In the genomic region with DNA sequence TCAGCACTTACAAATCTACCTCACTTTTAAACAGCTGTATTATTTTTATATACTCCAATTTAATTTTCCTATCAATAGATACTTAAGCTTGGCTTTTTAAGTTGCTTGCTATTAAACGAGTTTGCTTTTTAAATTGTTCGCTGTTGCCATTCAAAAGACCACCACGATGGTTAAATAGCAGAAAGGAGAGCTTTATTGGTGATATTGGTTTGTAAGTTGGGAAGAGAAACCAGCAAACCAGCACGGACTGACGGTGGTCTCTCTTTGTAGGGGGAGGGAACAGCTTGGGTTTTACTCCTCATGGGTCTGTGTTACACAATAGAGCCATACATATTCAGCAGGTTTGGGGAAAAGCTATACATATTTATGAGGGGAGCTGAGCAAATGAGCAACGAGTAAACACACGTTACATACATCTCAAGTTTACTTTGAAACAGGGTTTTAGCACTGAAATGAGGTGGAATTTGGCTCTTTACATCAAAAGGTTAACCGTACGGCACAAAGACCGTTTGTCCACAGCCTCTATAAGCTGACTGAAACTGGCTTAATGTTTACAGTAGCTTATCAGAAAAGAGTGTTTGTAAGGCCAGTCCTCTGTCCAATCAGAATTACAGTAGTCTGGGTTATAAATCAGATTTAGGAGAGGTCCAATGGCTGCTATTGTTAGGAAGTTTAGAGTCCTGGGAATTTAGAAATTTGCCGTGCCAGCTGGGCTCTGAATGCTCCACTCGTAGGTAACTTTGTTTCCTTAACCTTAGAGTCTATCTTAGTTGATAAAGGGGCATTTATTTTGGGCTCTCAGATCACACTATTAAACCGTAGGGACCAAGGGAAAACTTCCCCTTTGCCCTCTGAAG, we compare ENCODE assay signal across 1 cellular context.
A peak's percentile ranks its signal among the peaks of the same experiment; 100 is the strongest.
TF ChIP-seq lines count a peak whose summit lies in the region.

No MANE protein-coding gene starts in this region.

TF ChIP-seq in HepG2, 621 proteins besides CTCF, POLR2A, EP300 and RAD21 (continued from another document and continues in another):
- TF ChIP-seq, protein P1, sequence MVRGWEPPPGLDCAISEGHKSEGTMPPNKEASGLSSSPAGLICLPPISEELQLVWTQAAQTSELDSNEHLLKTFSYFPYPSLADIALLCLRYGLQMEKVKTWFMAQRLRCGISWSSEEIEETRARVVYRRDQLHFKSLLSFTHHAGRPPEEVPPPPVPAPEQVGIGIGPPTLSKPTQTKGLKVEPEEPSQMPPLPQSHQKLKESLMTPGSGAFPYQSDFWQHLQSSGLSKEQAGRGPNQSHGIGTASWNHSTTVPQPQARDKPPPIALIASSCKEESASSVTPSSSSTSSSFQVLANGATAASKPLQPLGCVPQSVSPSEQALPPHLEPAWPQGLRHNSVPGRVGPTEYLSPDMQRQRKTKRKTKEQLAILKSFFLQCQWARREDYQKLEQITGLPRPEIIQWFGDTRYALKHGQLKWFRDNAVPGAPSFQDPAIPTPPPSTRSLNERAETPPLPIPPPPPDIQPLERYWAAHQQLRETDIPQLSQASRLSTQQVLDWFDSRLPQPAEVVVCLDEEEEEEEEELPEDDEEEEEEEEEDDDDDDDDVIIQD (CRISPR knock-in tag; IDR thresholded peaks at IDR 0.05; ENCODE audit: low read depth): peak; percentile 97
- TF ChIP-seq MAFF (IDR thresholded peaks at IDR 0.05; ENCODE audit: low read depth, low read length) (no peak; the same call in 1 of the 2 replicates), ZNF251 (CRISPR knock-in tag; IDR thresholded peaks at IDR 0.05) (no peak), ETV6 (CRISPR knock-in tag; conservative IDR thresholded peaks at IDR 0.05) (no peak), ZNF781 (CRISPR knock-in tag; IDR thresholded peaks at IDR 0.05; ENCODE audit: borderline replicate concordance, not compliant biosample characterization) (peak; percentile 82), ZNF34 (CRISPR knock-in tag; IDR thresholded peaks at IDR 0.05; ENCODE audit: borderline replicate concordance) (0 out of 2 replicates have a peak, but pooled peaks have one; percentile 37), RFX5 (IDR thresholded peaks at IDR 0.05; ENCODE audit: low read depth, low read length) (no peak), ZNF256 (CRISPR knock-in tag; conservative IDR thresholded peaks at IDR 0.05) (peak; percentile 81; the same call in 1 of the 2 replicates), ZNF224 (CRISPR knock-in tag; IDR thresholded peaks at IDR 0.05) (no peak; the same call in 1 of the 2 replicates), ZNF749 (CRISPR knock-in tag; IDR thresholded peaks at IDR 0.05; ENCODE audit: borderline replicate concordance) (peak; percentile 93), AGO1 (IDR thresholded peaks at IDR 0.05; ENCODE audit: low read depth, low read length, poor library complexity, severe bottlenecking) (no peak), SETDB1 (CRISPR knock-in tag; IDR thresholded peaks at IDR 0.05; ENCODE audit: borderline replicate concordance) (no peak), ZNF766 (CRISPR knock-in tag; IDR thresholded peaks at IDR 0.05; ENCODE audit: borderline replicate concordance) (no peak), ZNF567 (CRISPR knock-in tag; IDR thresholded peaks at IDR 0.05; ENCODE audit: borderline replicate concordance) (no peak), THYN1 (CRISPR knock-in tag; IDR thresholded peaks at IDR 0.05; ENCODE audit: borderline replicate concordance, low read depth) (0 out of 2 replicates have a peak, but pooled peaks have one; percentile 65), ZSCAN9 (CRISPR knock-in tag; IDR thresholded peaks at IDR 0.05; ENCODE audit: borderline replicate concordance) (peak; percentile 77; the same call in 1 of the 2 replicates), ZNF431 (CRISPR knock-in tag; IDR thresholded peaks at IDR 0.05; ENCODE audit: borderline replicate concordance, low read depth) (peak; percentile 45; the same call in 1 of the 2 replicates), POGZ (CRISPR knock-in tag; IDR thresholded peaks at IDR 0.05) (peak; percentile 97), ATF7 (IDR thresholded peaks at IDR 0.05) (no peak), ATF7 (CRISPR knock-in tag; IDR thresholded peaks at IDR 0.05) (peak; percentile 49; the same call in 1 of the 2 replicates), ZFP90 (CRISPR knock-in tag; IDR thresholded peaks at IDR 0.05; ENCODE audit: borderline replicate concordance) (no peak), ZNF234 (CRISPR knock-in tag; conservative IDR thresholded peaks at IDR 0.05) (no peak), ZNF788 (CRISPR knock-in tag; IDR thresholded peaks at IDR 0.05; ENCODE audit: borderline replicate concordance) (no peak), ELF4 (CRISPR knock-in tag; IDR thresholded peaks at IDR 0.05; ENCODE audit: borderline replicate concordance) (0 out of 2 replicates have a peak, but pooled peaks have one; percentile 3), MIER3 (CRISPR knock-in tag; IDR thresholded peaks at IDR 0.05; ENCODE audit: borderline replicate concordance) (peak; percentile 98; the same call in 1 of the 2 replicates), NFE2L2 (IDR thresholded peaks at IDR 0.05; ENCODE audit: low read length) (no peak), ZFP36L1 (CRISPR knock-in tag; IDR thresholded peaks at IDR 0.05) (peak; percentile 89; the same call in 1 of the 2 replicates), ZNF552 (CRISPR knock-in tag; IDR thresholded peaks at IDR 0.05; ENCODE audit: borderline replicate concordance) (no peak), NPAS2 (CRISPR knock-in tag; IDR thresholded peaks at IDR 0.05; ENCODE audit: borderline replicate concordance) (no peak), KDM1A (CRISPR knock-in tag; IDR thresholded peaks at IDR 0.05) (peak; percentile 93), ZNF83 (CRISPR knock-in tag; IDR thresholded peaks at IDR 0.05; ENCODE audit: borderline replicate concordance) (no peak), HHEX (CRISPR knock-in tag; IDR thresholded peaks at IDR 0.05) (peak; percentile 96), GPN1 (CRISPR knock-in tag; IDR thresholded peaks at IDR 0.05; ENCODE audit: borderline replicate concordance) (no peak), ZNF282 (IDR thresholded peaks at IDR 0.05; ENCODE audit: partially characterized antibody) (no peak), GATA4 (IDR thresholded peaks at IDR 0.05; ENCODE audit: borderline replicate concordance, low read depth) (peak; percentile 82; the same call in 1 of the 2 replicates)
- TF ChIP-seq, protein P2, sequence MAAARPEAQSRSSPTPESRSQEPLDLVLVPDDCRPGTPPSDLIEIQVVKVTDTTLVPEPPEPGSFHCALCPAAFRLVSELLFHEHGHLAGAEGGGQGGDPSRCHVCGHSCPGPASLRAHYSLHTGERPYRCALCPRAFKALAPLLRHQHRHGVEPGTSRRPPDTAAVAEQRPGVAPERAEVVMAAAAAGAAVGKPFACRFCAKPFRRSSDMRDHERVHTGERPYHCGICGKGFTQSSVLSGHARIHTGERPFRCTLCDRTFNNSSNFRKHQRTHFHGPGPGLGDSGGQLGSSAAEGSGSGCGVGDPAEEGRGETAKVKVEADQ (CRISPR knock-in tag; IDR thresholded peaks at IDR 0.05; ENCODE audit: borderline replicate concordance): no peak
- TF ChIP-seq, protein P3, sequence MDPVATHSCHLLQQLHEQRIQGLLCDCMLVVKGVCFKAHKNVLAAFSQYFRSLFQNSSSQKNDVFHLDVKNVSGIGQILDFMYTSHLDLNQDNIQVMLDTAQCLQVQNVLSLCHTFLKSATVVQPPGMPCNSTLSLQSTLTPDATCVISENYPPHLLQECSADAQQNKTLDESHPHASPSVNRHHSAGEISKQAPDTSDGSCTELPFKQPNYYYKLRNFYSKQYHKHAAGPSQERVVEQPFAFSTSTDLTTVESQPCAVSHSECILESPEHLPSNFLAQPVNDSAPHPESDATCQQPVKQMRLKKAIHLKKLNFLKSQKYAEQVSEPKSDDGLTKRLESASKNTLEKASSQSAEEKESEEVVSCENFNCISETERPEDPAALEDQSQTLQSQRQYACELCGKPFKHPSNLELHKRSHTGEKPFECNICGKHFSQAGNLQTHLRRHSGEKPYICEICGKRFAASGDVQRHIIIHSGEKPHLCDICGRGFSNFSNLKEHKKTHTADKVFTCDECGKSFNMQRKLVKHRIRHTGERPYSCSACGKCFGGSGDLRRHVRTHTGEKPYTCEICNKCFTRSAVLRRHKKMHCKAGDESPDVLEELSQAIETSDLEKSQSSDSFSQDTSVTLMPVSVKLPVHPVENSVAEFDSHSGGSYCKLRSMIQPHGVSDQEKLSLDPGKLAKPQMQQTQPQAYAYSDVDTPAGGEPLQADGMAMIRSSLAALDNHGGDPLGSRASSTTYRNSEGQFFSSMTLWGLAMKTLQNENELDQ (CRISPR knock-in tag; IDR thresholded peaks at IDR 0.05; ENCODE audit: borderline replicate concordance): no peak
- TF ChIP-seq, protein P4, sequence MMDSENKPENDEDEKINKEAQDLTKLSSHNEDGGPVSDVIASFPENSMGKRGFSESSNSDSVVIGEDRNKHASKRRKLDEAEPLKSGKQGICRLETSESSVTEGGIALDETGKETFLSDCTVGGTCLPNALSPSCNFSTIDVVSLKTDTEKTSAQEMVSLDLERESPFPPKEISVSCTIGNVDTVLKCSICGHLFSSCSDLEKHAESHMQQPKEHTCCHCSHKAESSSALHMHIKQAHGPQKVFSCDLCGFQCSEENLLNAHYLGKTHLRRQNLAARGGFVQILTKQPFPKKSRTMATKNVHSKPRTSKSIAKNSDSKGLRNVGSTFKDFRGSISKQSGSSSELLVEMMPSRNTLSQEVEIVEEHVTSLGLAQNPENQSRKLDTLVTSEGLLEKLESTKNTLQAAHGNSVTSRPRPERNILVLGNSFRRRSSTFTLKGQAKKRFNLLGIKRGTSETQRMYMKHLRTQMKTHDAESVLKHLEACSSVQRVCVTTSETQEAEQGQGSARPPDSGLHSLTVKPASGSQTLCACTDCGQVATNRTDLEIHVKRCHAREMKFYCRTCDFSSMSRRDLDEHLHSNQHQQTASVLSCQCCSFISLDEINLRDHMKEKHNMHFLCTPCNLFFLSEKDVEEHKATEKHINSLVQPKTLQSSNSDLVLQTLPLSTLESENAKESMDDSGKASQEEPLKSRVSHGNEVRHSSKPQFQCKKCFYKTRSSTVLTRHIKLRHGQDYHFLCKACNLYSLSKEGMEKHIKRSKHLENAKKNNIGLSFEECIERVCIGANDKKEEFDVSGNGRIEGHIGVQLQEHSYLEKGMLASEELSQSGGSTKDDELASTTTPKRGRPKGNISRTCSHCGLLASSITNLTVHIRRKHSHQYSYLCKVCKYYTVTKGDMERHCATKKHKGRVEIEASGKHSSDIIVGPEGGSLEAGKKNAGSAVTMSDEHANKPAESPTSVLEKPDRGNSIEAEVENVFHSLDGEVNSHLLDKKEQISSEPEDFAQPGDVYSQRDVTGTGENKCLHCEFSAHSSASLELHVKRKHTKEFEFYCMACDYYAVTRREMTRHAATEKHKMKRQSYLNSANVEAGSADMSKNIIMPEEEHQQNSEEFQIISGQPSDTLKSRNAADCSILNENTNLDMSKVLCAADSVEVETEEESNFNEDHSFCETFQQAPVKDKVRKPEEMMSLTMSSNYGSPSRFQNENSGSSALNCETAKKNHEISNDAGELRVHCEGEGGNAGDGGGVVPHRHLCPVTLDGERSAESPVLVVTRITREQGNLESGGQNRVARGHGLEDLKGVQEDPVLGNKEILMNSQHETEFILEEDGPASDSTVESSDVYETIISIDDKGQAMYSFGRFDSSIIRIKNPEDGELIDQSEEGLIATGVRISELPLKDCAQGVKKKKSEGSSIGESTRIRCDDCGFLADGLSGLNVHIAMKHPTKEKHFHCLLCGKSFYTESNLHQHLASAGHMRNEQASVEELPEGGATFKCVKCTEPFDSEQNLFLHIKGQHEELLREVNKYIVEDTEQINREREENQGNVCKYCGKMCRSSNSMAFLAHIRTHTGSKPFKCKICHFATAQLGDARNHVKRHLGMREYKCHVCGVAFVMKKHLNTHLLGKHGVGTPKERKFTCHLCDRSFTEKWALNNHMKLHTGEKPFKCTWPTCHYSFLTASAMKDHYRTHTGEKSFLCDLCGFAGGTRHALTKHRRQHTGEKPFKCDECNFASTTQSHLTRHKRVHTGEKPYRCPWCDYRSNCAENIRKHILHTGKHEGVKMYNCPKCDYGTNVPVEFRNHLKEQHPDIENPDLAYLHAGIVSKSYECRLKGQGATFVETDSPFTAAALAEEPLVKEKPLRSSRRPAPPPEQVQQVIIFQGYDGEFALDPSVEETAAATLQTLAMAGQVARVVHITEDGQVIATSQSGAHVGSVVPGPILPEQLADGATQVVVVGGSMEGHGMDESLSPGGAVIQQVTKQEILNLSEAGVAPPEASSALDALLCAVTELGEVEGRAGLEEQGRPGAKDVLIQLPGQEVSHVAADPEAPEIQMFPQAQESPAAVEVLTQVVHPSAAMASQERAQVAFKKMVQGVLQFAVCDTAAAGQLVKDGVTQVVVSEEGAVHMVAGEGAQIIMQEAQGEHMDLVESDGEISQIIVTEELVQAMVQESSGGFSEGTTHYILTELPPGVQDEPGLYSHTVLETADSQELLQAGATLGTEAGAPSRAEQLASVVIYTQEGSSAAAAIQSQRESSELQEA (CRISPR knock-in tag; IDR thresholded peaks at IDR 0.05; ENCODE audit: not compliant biosample characterization): no peak
- TF ChIP-seq, protein P5, sequence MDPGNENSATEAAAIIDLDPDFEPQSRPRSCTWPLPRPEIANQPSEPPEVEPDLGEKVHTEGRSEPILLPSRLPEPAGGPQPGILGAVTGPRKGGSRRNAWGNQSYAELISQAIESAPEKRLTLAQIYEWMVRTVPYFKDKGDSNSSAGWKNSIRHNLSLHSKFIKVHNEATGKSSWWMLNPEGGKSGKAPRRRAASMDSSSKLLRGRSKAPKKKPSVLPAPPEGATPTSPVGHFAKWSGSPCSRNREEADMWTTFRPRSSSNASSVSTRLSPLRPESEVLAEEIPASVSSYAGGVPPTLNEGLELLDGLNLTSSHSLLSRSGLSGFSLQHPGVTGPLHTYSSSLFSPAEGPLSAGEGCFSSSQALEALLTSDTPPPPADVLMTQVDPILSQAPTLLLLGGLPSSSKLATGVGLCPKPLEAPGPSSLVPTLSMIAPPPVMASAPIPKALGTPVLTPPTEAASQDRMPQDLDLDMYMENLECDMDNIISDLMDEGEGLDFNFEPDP (CRISPR knock-in tag; conservative IDR thresholded peaks at IDR 0.05): no peak
- TF ChIP-seq, protein P6, sequence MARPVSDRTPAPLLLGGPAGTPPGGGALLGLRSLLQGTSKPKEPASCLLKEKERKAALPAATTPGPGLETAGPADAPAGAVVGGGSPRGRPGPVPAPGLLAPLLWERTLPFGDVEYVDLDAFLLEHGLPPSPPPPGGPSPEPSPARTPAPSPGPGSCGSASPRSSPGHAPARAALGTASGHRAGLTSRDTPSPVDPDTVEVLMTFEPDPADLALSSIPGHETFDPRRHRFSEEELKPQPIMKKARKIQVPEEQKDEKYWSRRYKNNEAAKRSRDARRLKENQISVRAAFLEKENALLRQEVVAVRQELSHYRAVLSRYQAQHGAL (CRISPR knock-in tag; IDR thresholded peaks at IDR 0.05; ENCODE audit: not compliant biosample characterization): no peak
- TF ChIP-seq, protein P7, sequence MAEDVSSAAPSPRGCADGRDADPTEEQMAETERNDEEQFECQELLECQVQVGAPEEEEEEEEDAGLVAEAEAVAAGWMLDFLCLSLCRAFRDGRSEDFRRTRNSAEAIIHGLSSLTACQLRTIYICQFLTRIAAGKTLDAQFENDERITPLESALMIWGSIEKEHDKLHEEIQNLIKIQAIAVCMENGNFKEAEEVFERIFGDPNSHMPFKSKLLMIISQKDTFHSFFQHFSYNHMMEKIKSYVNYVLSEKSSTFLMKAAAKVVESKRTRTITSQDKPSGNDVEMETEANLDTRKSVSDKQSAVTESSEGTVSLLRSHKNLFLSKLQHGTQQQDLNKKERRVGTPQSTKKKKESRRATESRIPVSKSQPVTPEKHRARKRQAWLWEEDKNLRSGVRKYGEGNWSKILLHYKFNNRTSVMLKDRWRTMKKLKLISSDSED (CRISPR knock-in tag; IDR thresholded peaks at IDR 0.05): no peak
- TF ChIP-seq, protein P8, sequence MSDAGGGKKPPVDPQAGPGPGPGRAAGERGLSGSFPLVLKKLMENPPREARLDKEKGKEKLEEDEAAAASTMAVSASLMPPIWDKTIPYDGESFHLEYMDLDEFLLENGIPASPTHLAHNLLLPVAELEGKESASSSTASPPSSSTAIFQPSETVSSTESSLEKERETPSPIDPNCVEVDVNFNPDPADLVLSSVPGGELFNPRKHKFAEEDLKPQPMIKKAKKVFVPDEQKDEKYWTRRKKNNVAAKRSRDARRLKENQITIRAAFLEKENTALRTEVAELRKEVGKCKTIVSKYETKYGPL (CRISPR knock-in tag; IDR thresholded peaks at IDR 0.05): peak; percentile 92
